Comparison of ENCODE assay signal across 11 cellular contexts in genomic region chr2:134253117-134253704, GRCh38. TPM values are rescaled to one million over a fixed set of nuclear protein-coding genes. Genes with fewer than 3 reads are reported as not detected.
DNase-seq lines count a peak whose midpoint lies in the region; ATAC-seq and TF ChIP-seq lines count a peak whose summit lies in the region.
"Had no signal": no experiment of that assay in that cellular context is flagged by ENCODE, and none has a peak within 500 bp of the region (broad histone marks: within the 10 kb centered on the region; RNA-seq: fewer than 3 reads in every experiment).

No MANE protein-coding gene starts in this region.

- peak overlapping the region; percentile 8 for H3K27ac Mint-ChIP-seq in activated naive CD8-positive, alpha-beta T cell
- H3K27ac Mint-ChIP-seq in naive thymus-derived CD8-positive, alpha-beta T cell: peak overlapping the region in 4 of 10 donors; percentile 10 to 65 (median 26)

- H3K36me3 Mint-ChIP-seq in activated naive CD8-positive, alpha-beta T cell: peaks cover 13% of the 10 kb centered on the region
- H3K36me3 Mint-ChIP-seq in naive thymus-derived CD8-positive, alpha-beta T cell: peaks cover 0 to 16% (median 15%) of the 10 kb centered on the region in 3 donors

- H3K27me3 Mint-ChIP-seq in activated naive CD8-positive, alpha-beta T cell: no peaks in the 10 kb centered on the region
- no peaks in the 10 kb centered on the region for H3K27me3 Mint-ChIP-seq in naive thymus-derived CD8-positive, alpha-beta T cell
- H3K27me3 Mint-ChIP-seq: dendritic cell treated with granulocyte-macrophage colony-stimulating factor and Interleukin-4, amounts not matched to agents 40 ng/mL and 50 ng/mL, for 4 days had no signal

- no peak for TF ChIP-seq CTCF in GM20000 (IDR thresholded peaks at IDR 0.05; ENCODE audit: extremely low read depth, missing control alignments)

- H3K4me3 Mint-ChIP-seq in activated naive CD8-positive, alpha-beta T cell: no peak overlapping the region
- no peak overlapping the region for H3K4me3 Mint-ChIP-seq in naive thymus-derived CD8-positive, alpha-beta T cell
- H3K4me3 Mint-ChIP-seq: dendritic cell treated with granulocyte-macrophage colony-stimulating factor and Interleukin-4, amounts not matched to agents 40 ng/mL and 50 ng/mL, for 4 days had no signal

- POLR2A ChIA-PET in naive thymus-derived CD8-positive, alpha-beta T cell (lab: Charles Lee): interaction anchor here (1.2 to 1.4 kb wide), 2 partner anchors 8 to 75 kb away, joined by 3 read pairs; no protein-coding TSS in a partner anchor

- intact Hi-C loops in left cardiac atrium (cut with DNase I): no loop called here

- peak; percentile 48 for ATAC-seq in GM18519 (IDR thresholded peaks at IDR 0.05; ENCODE audit: low FRiP score, unreplicated experiment)
- peak; percentile 49 for ATAC-seq in HG03139 (IDR thresholded peaks at IDR 0.05; ENCODE audit: unreplicated experiment)
- no peak for ATAC-seq in HG02970 (IDR thresholded peaks at IDR 0.05; ENCODE audit: low FRiP score, unreplicated experiment)
- no peak for ATAC-seq in naive thymus-derived CD8-positive, alpha-beta T cell
- ATAC-seq in left cardiac atrium: no peak

- peaks cover 92% of the 10 kb centered on the region for H3K4me1 Mint-ChIP-seq in activated naive CD8-positive, alpha-beta T cell (ENCODE audit: low read depth)
- peaks cover 39 to 96% (median 83%) of the 10 kb centered on the region in 4 donors for H3K4me1 Mint-ChIP-seq in naive thymus-derived CD8-positive, alpha-beta T cell

- H3K9me3 Mint-ChIP-seq in activated naive CD8-positive, alpha-beta T cell (ENCODE audit: low read depth): no peaks in the 10 kb centered on the region
- H3K9me3 Mint-ChIP-seq in naive thymus-derived CD8-positive, alpha-beta T cell: no peaks in the 10 kb centered on the region
- H3K9me3 Mint-ChIP-seq: dendritic cell treated with granulocyte-macrophage colony-stimulating factor and Interleukin-4, amounts not matched to agents 40 ng/mL and 50 ng/mL, for 4 days had no signal

- DNase-seq in GM20000 (ENCODE audit: low spot score): peak; percentile 20
- DNase-seq in naive thymus-derived CD8-positive, alpha-beta T cell: no peak
- DNase-seq in left cardiac atrium: no peak
- DNase-seq: NCI-H1930, sigmoid colon, tibial artery had no signal

RNA-seq across cellular contexts. Expression of gene MGAT5, which starts 0.7 kb away (rescaled TPM):
- total RNA-seq in naive thymus-derived CD8-positive, alpha-beta T cell: 10 to 100 TPM; 54.6 to 61.1 TPM
- 1 to 10 TPM; 3.6 to 5.8 (median 5.6) TPM for polyA plus RNA-seq in naive thymus-derived CD8-positive, alpha-beta T cell
- total RNA-seq in left cardiac atrium: 100 to 1,000 TPM; 110 to 142 TPM

Comparison
In these comparisons a context has a peak if more than half of its experiments do, and no peak if none do; other contexts are left out.
1. ATAC-seq: peak in GM18519 (single experiment) and HG03139 (single experiment); none in HG02970 (single experiment), naive thymus-derived CD8-positive, alpha-beta T cell (0 of 2) and left cardiac atrium (0 of 2).